Comparison of ENCODE assay signal across 15 cellular contexts in genomic region chr1:236147068-236147467, GRCh38.
"Had no signal": no experiment of that assay in that cellular context is flagged by ENCODE, and none has a peak within 500 bp of the region (broad histone marks: within the 10 kb centered on the region; RNA-seq: fewer than 3 reads in every experiment).

No MANE protein-coding gene starts in this region.

- H3K4me3 Mint-ChIP-seq: activated naive CD8-positive, alpha-beta T cell treated with anti-CD3 and anti-CD28 coated beads for 36 hours; activated T-helper 1 cell treated with anti-CD3 and anti-CD28 coated beads, Interleukin-12 subunit alpha, Interleukin-12 subunit beta, Interleukin-2, Interleukin-4 antibody, amounts not matched to agents 30 ng/mL and 10 ng/mL and 1 ng/mL, durations not matched to agents 14 hours and 24 hours and 36 hours had no signal

- H3K27me3 ChIP-seq: body of pancreas, hepatocyte, right lobe of liver had no signal

- H3K4me3 ChIP-seq: body of pancreas, gastroesophageal sphincter, hepatocyte, psoas muscle, right lobe of liver, stomach, thoracic aorta had no signal

- H3K9me3 Mint-ChIP-seq: activated naive CD8-positive, alpha-beta T cell treated with anti-CD3 and anti-CD28 coated beads for 36 hours; activated T-helper 1 cell treated with anti-CD3 and anti-CD28 coated beads, Interleukin-12 subunit alpha, Interleukin-12 subunit beta, Interleukin-2, Interleukin-4 antibody, amounts not matched to agents 30 ng/mL and 10 ng/mL and 1 ng/mL, durations not matched to agents 14 hours and 24 hours and 36 hours; nephron had no signal

- H3K4me1 ChIP-seq: psoas muscle had no signal

- H3K36me3 ChIP-seq: gastroesophageal sphincter, right lobe of liver, stomach, thoracic aorta had no signal

- H3K27ac ChIP-seq: body of pancreas, gastroesophageal sphincter, hepatocyte, psoas muscle, right lobe of liver, stomach, thoracic aorta had no signal

- H3K27ac Mint-ChIP-seq: activated naive CD8-positive, alpha-beta T cell treated with anti-CD3 and anti-CD28 coated beads for 36 hours; activated T-helper 1 cell treated with anti-CD3 and anti-CD28 coated beads, Interleukin-12 subunit alpha, Interleukin-12 subunit beta, Interleukin-2, Interleukin-4 antibody, amounts not matched to agents 30 ng/mL and 10 ng/mL and 1 ng/mL, durations not matched to agents 14 hours and 24 hours and 36 hours had no signal

- H3K9me3 ChIP-seq: body of pancreas, gastroesophageal sphincter, psoas muscle, right lobe of liver, stomach, thoracic aorta had no signal

- DNase-seq: activated naive CD8-positive, alpha-beta T cell treated with anti-CD3 and anti-CD28 coated beads for 36 hours; body of pancreas; cerebellar nuclear complex; occipital lobe; psoas muscle; right lobe of liver; stimulated activated CD4-positive, alpha-beta T cell treated with anti-CD3 and anti-CD28 coated beads, Interleukin-2, amount 100 ng/mL, for 24 hours; stomach; T-helper 9 cell had no signal

- ATAC-seq: activated CD4-positive, CD25-positive, alpha-beta regulatory T cell treated with anti-CD3 and anti-CD28 coated beads, Interleukin-2, amount 50 U/mL, for 24 hours; body of pancreas; gastroesophageal sphincter; psoas muscle; right lobe of liver had no signal

- H3K36me3 Mint-ChIP-seq: activated naive CD8-positive, alpha-beta T cell treated with anti-CD3 and anti-CD28 coated beads for 36 hours had no signal
